ENCODE assay signal across 8 cellular contexts in genomic region chr20:41047279-41047974, GRCh38. TPM values are rescaled to one million over a fixed set of nuclear protein-coding genes. Genes with fewer than 3 reads are reported as not detected.
DNase-seq lines count a peak whose midpoint lies in the region; ATAC-seq and TF ChIP-seq lines count a peak whose summit lies in the region.

No MANE protein-coding gene starts in this region.

- DNase-seq in mucosa of descending colon (no peak), A172 (ENCODE audit: low spot score) (no peak), HK-2 (ENCODE audit: unreplicated experiment) (no peak), HEK293T (ENCODE audit: extremely low spot score) (no peak)

- ATAC-seq in HG02571 (IDR thresholded peaks at IDR 0.05; ENCODE audit: unreplicated experiment) = peak; percentile 30
- peak; percentile 76 for ATAC-seq in activated T-helper 17 cell treated with anti-CD3 and anti-CD28 coated beads, Interleukin-2, amount 50 U/mL, for 72 hours (replicated peaks)
- peak; percentile 15 for ATAC-seq in mucosa of descending colon
- ATAC-seq in HG03571 (IDR thresholded peaks at IDR 0.05; ENCODE audit: unreplicated experiment) = no peak

- peaks cover 78% of the 10 kb centered on the region for H3K4me1 Mint-ChIP-seq in activated T-helper 17 cell treated with anti-CD3 and anti-CD28 coated beads, Interleukin-2, amount 50 U/mL, for 72 hours

- peaks cover 62% of the 10 kb centered on the region for H3K4me1 ChIP-seq in ACC112 (ENCODE audit: control insufficient read depth, insufficient read depth, low read length, unreplicated experiment)
- H3K4me1 ChIP-seq in mucosa of descending colon (ENCODE audit: low read depth) = peaks cover 51% of the 10 kb centered on the region

- no peaks in the 10 kb centered on the region for H3K27me3 Mint-ChIP-seq in activated T-helper 17 cell treated with anti-CD3 and anti-CD28 coated beads, Interleukin-2, amount 50 U/mL, for 72 hours

- H3K4me3 ChIP-seq in ACC112 (ENCODE audit: low read depth, low read length) (peak overlapping the region; percentile 79), mucosa of descending colon (no peak overlapping the region)

- POLR2A ChIA-PET in HEK293T (lab: Yijun Ruan, JAX) = interaction anchor here (0.7 to 1.9 kb wide), 3 partner anchors 11 to 39 kb away, joined by 3 to 6 read pairs (median 3); partner anchors contain the start of gene TOP1

- peak overlapping the region; percentile 85 for H3K4me3 Mint-ChIP-seq in activated T-helper 17 cell treated with anti-CD3 and anti-CD28 coated beads, Interleukin-2, amount 50 U/mL, for 72 hours

- peaks cover 97% of the 10 kb centered on the region for H3K79me2 ChIP-seq in ACC112 (ENCODE audit: control insufficient read depth, insufficient read depth, low read length, unreplicated experiment)

- intact Hi-C loops in mucosa of descending colon (cut with DNase I, micrococcal nuclease) = no loop called here

- no peak for TF ChIP-seq CTCF in mucosa of descending colon (IDR thresholded peaks at IDR 0.05)

- no peak overlapping the region for H2AFZ ChIP-seq in ACC112 (ENCODE audit: low read length, unreplicated experiment)

- H3K27ac Mint-ChIP-seq in activated T-helper 17 cell treated with anti-CD3 and anti-CD28 coated beads, Interleukin-2, amount 50 U/mL, for 72 hours = peak overlapping the region; percentile 91

- CTCF ChIA-PET in HEK293T (lab: Yijun Ruan, JAX) = interaction anchor here (2.0 kb wide), 1 partner anchor 56 kb away, joined by 8 read pairs; no protein-coding TSS in a partner anchor

- H3K27ac ChIP-seq in ACC112 (ENCODE audit: low read depth, low read length) = peak overlapping the region; percentile 70

- no peaks in the 10 kb centered on the region for H3K9me3 Mint-ChIP-seq in activated T-helper 17 cell treated with anti-CD3 and anti-CD28 coated beads, Interleukin-2, amount 50 U/mL, for 72 hours

- H3K36me3 Mint-ChIP-seq in activated T-helper 17 cell treated with anti-CD3 and anti-CD28 coated beads, Interleukin-2, amount 50 U/mL, for 72 hours (ENCODE audit: low read depth) = peaks cover 10% of the 10 kb centered on the region

- H3K9me3 ChIP-seq in mucosa of descending colon = no peaks in the 10 kb centered on the region

- H3K36me3 ChIP-seq in ACC112 (ENCODE audit: insufficient read depth, low read length) (peaks cover under 1% of the 10 kb centered on the region; the same call in 1 of the 2 replicates), mucosa of descending colon (ENCODE audit: low read depth) (no peaks in the 10 kb centered on the region)

- no peaks in the 10 kb centered on the region for H3K27me3 ChIP-seq in ACC112 (ENCODE audit: insufficient read depth, low read length)

TF ChIP-seq in HEK293T, 16 proteins besides CTCF, POLR2A, EP300 and RAD21:
- TF ChIP-seq BHLHE40 (IDR thresholded peaks at IDR 0.05; ENCODE audit: borderline replicate concordance) (no peak), FOXM1 (IDR thresholded peaks at IDR 0.05; ENCODE audit: borderline replicate concordance) (no peak), L3MBTL2 (conservative IDR thresholded peaks at IDR 0.05) (no peak), SP1 (IDR thresholded peaks at IDR 0.05) (no peak), ZNF384 (IDR thresholded peaks at IDR 0.05) (no peak)

RNA-seq across cellular contexts. Expression of gene TOP1, which starts 18.8 kb away (rescaled TPM):
- 10 to 100 TPM; 62.4 to 82.8 TPM for total RNA-seq in activated T-helper 17 cell treated with anti-CD3 and anti-CD28 coated beads, Interleukin-2, amount 50 U/mL, for 72 hours
- total RNA-seq in mucosa of descending colon = 10 to 100 TPM; 51.8 to 60.0 (median 57.7) TPM
- 16.7 and 17.9 TPM in 2 replicates for total RNA-seq in A172 (2014; rRNA removed; shearing (Covaris generic))
